ENCODE assay signal across 28 cellular contexts in genomic region chr3:25412269-25412668, GRCh38. TPM values are rescaled to one million over a fixed set of nuclear protein-coding genes. Genes with fewer than 3 reads are reported as not detected.
DNase-seq lines count a peak whose midpoint lies in the region; ATAC-seq, FAIRE-seq and TF ChIP-seq lines count a peak whose summit lies in the region.
"Had no signal": no experiment of that assay in that cellular context is flagged by ENCODE, and none has a peak within 500 bp of the region (broad histone marks: within the 10 kb centered on the region; RNA-seq: fewer than 3 reads in every experiment).

No MANE protein-coding gene starts in this region.

- intact Hi-C loops in left colon (cut with DNase I, micrococcal nuclease): no loop called here

- H3K27ac Mint-ChIP-seq in CD8-positive, alpha-beta memory T cell: no peak overlapping the region
- H3K27ac Mint-ChIP-seq: activated B cell treated with CpG ODN at 0.5 μM for 24 hours; activated naive CD8-positive, alpha-beta T cell treated with anti-CD3 and anti-CD28 coated beads, Interleukin-2, amount 10 ng/mL, durations not matched to agents 7 days and 5 days; activated T-helper 2 cell treated with anti-CD3 and anti-CD28 coated beads, Interferon-gamma antibody, Interleukin-2, Interleukin-4, amounts not matched to agents 10 μg/mL and 5 μg/mL and 100 μg/mL, durations not matched to agents 14 hours and 24 hours and 36 hours; IgD-negative memory B cell; memory B cell had no signal

- H3K27me3 ChIP-seq in SJCRH30: 0 out of 2 replicates have a peak, but pooled peaks cover 5% of the 10 kb centered on the region
- H3K27me3 ChIP-seq in CD8-positive, alpha-beta memory T cell (ENCODE audit: insufficient read depth, low read length, poor library complexity, severe bottlenecking): no peaks in the 10 kb centered on the region
- H3K27me3 ChIP-seq: BLaER1, tibial nerve had no signal

- H3K4me1 Mint-ChIP-seq in CD8-positive, alpha-beta memory T cell: no peaks in the 10 kb centered on the region
- H3K4me1 Mint-ChIP-seq: activated B cell treated with CpG ODN at 0.5 μM for 24 hours; activated naive CD8-positive, alpha-beta T cell treated with anti-CD3 and anti-CD28 coated beads, Interleukin-2, amount 10 ng/mL, durations not matched to agents 7 days and 5 days; IgD-negative memory B cell; memory B cell had no signal

- POLR2A ChIA-PET in A549 (lab: Yijun Ruan, JAX): interaction anchor here (0.6 to 2.0 kb wide), 2 partner anchors 16 to 119 kb away, joined by 6 to 15 read pairs; partner anchors contain the start of gene RARB
- POLR2A ChIA-PET in CD8-positive, alpha-beta memory T cell (lab: Charles Lee): no interaction called here

- DNase-seq in A549 (ENCODE audit: low read depth in 1 of 2, low spot score in 1 of 2) (peak in 1 of 2 experiments; percentile 75), LHCN-M2 (ENCODE audit: low read depth) (peak; percentile 43), brain pericyte (ENCODE audit: low read depth, low spot score) (peak; percentile 50), left colon (no peak), SJCRH30 (no peak), NCI-H1105 (lab: John Stamatoyannopoulos, UW) (no peak)
- DNase-seq in CD8-positive, alpha-beta memory T cell: no peak
- DNase-seq: ACHN; activated B cell treated with CpG ODN at 0.5 μM for 24 hours; activated CD4-positive, alpha-beta T cell treated with anti-CD3 and anti-CD28 coated beads, Interleukin-2, amount 50 U/mL, for 4 hours; activated CD8-positive, alpha-beta memory T cell treated with anti-CD3 and anti-CD28 coated beads, Interleukin-2, amount 50 U/mL, for 48 hours; activated naive CD8-positive, alpha-beta T cell treated with anti-CD3 and anti-CD28 coated beads, Interleukin-2, amount 10 ng/mL, durations not matched to agents 7 days and 5 days; effector CD8-positive, alpha-beta T cell; MM.1S; NCI-H1436; NCI-H446; NCI-H82; stimulated activated CD8-positive, alpha-beta memory T cell treated with anti-CD3 and anti-CD28 coated beads, Interleukin-4, amount 100 ng/mL, for 48 hours; T1000 had no signal

- no peak overlapping the region for H3K4me3 ChIP-seq in A549
- H3K4me3 ChIP-seq in SJCRH30: no peak overlapping the region
- no peak overlapping the region for H3K4me3 ChIP-seq in CD8-positive, alpha-beta memory T cell (ENCODE audit: low read length)
- H3K4me3 ChIP-seq: BLaER1, prostate gland, tibial nerve had no signal

- H3K4me3 Mint-ChIP-seq in CD8-positive, alpha-beta memory T cell: no peak overlapping the region
- H3K4me3 Mint-ChIP-seq: activated B cell treated with CpG ODN at 0.5 μM for 24 hours; activated naive CD8-positive, alpha-beta T cell treated with anti-CD3 and anti-CD28 coated beads, Interleukin-2, amount 10 ng/mL, durations not matched to agents 7 days and 5 days; IgD-negative memory B cell; memory B cell had no signal

- 0 out of 5 replicates have a peak, but pooled peaks of 1 of the 2 experiments have one; percentile 6 for TF ChIP-seq RAD21 in A549 (conservative IDR thresholded peaks at IDR 0.05 in 1 of 2, IDR thresholded peaks at IDR 0.05 in 1 of 2)

- ATAC-seq in A549 (peak; percentile 71 to 94; a peak in 4 of 6 replicates), left colon (peak; percentile 61), HG03175 (IDR thresholded peaks at IDR 0.05; ENCODE audit: unreplicated experiment) (no peak)

- peak overlapping the region; percentile 42 for H3K4me2 ChIP-seq in A549
- H3K4me2 ChIP-seq: BLaER1 had no signal

- H3K9me3 ChIP-seq in A549 (peaks cover 8% of the 10 kb centered on the region; the same call in 1 of the 3 replicates), SJCRH30 (replicated peaks) (no peaks in the 10 kb centered on the region)
- H3K9me3 ChIP-seq in CD8-positive, alpha-beta memory T cell (ENCODE audit: low read length): no peaks in the 10 kb centered on the region
- H3K9me3 ChIP-seq: prostate gland, tibial nerve had no signal

- no peak for TF ChIP-seq CTCF in A549 (IDR thresholded peaks at IDR 0.05)

- H3K4me1 ChIP-seq in A549 (peaks cover 26% of the 10 kb centered on the region), SJCRH30 (no peaks in the 10 kb centered on the region)
- no peaks in the 10 kb centered on the region for H3K4me1 ChIP-seq in CD8-positive, alpha-beta memory T cell (ENCODE audit: insufficient read depth, low read length)
- H3K4me1 ChIP-seq: BLaER1, prostate gland, tibial nerve had no signal

- peaks cover 0 to 5% (median 3%) of the 10 kb centered on the region in 5 donors for H3K9me3 Mint-ChIP-seq in CD8-positive, alpha-beta memory T cell
- H3K9me3 Mint-ChIP-seq: activated naive CD8-positive, alpha-beta T cell treated with anti-CD3 and anti-CD28 coated beads, Interleukin-2, amount 10 ng/mL, durations not matched to agents 7 days and 5 days; activated T-helper 2 cell treated with anti-CD3 and anti-CD28 coated beads, Interferon-gamma antibody, Interleukin-2, Interleukin-4, amounts not matched to agents 10 μg/mL and 5 μg/mL and 100 μg/mL, durations not matched to agents 14 hours and 24 hours and 36 hours had no signal

- peak overlapping the region; percentile 65 to 78 for H3K27ac ChIP-seq in A549
- no peak overlapping the region for H3K27ac ChIP-seq in SJCRH30
- H3K27ac ChIP-seq in CD8-positive, alpha-beta memory T cell (ENCODE audit: low read depth, low read length): no peak overlapping the region
- H3K27ac ChIP-seq: BLaER1, prostate gland, tibial nerve had no signal

- H3K36me3 ChIP-seq in SJCRH30: no peaks in the 10 kb centered on the region
- no peaks in the 10 kb centered on the region for H3K36me3 ChIP-seq in CD8-positive, alpha-beta memory T cell (ENCODE audit: insufficient read depth, low read length)
- H3K36me3 ChIP-seq: BLaER1, prostate gland, tibial nerve had no signal

- no peak for TF ChIP-seq POLR2A in A549 (IDR thresholded peaks at IDR 0.05; ENCODE audit: low read length)

- no peak for FAIRE-seq in A549 (lab: Jason Lieb, UNC)
- FAIRE-seq: colon had no signal

- TF ChIP-seq EP300 in A549 (IDR thresholded peaks at IDR 0.05): no peak

- no peaks in the 10 kb centered on the region for H3K36me3 Mint-ChIP-seq in CD8-positive, alpha-beta memory T cell
- H3K36me3 Mint-ChIP-seq: activated naive CD8-positive, alpha-beta T cell treated with anti-CD3 and anti-CD28 coated beads, Interleukin-2, amount 10 ng/mL, durations not matched to agents 7 days and 5 days; IgD-negative memory B cell; memory B cell had no signal

- CTCF ChIA-PET in A549 (lab: Yijun Ruan, JAX): interaction anchor here (1.0 kb wide), 1 partner anchor 181 kb away, joined by 3 read pairs; no protein-coding TSS in a partner anchor
- CTCF ChIA-PET in CD8-positive, alpha-beta memory T cell (lab: Charles Lee): no interaction called here

- H3K27me3 Mint-ChIP-seq in CD8-positive, alpha-beta memory T cell: no peaks in the 10 kb centered on the region
- H3K27me3 Mint-ChIP-seq: activated B cell treated with CpG ODN at 0.5 μM for 24 hours; activated naive CD8-positive, alpha-beta T cell treated with anti-CD3 and anti-CD28 coated beads, Interleukin-2, amount 10 ng/mL, durations not matched to agents 7 days and 5 days; IgD-negative memory B cell; memory B cell had no signal

TF ChIP-seq in A549, 52 proteins besides CTCF, POLR2A, EP300 and RAD21:
- TF ChIP-seq KDM1A (IDR thresholded peaks at IDR 0.05; ENCODE audit: low read depth) (no peak), FOSL2 (IDR thresholded peaks at IDR 0.05) (peak; percentile 49), FOSL2 (CRISPR knock-in tag; IDR thresholded peaks at IDR 0.05) (peak; percentile 84), JUNB (IDR thresholded peaks at IDR 0.05) (peak; percentile 52), ELK1 (IDR thresholded peaks at IDR 0.05; ENCODE audit: low read depth, low read length) (no peak)

RNA-seq across cellular contexts. Expression of gene RARB, which starts 15.8 kb away (rescaled TPM):
- 30.8 and 31.9 TPM in 2 replicates for polyA plus RNA-seq in A549 (2011; rRNA removed)
- 7.7 and 10.3 TPM in 2 replicates for polyA plus RNA-seq in A549 (2012; cell fraction: cytosol; rRNA removed)
- polyA plus RNA-seq in A549 (2012; cell fraction: nucleus; rRNA removed): 4.9 and 10.2 TPM in 2 replicates
- polyA plus RNA-seq in A549 (2017; fragmentation: RNase III; extraction: RNeasy Plus Mini Kit Qiagen cat#74134 plus additional on column Dnase treatment): 22.3 to 27.4 TPM (median 24.5 TPM) in 3 replicates
- polyA minus RNA-seq in A549 (2011; rRNA and poly(A)+ RNA removed): 68.1 and 68.7 TPM in 2 replicates
- total RNA-seq in LHCN-M2 (2014; rRNA removed): 0.29 TPM in 1 of 2 replicates, not detected in the other
- 0.12 TPM for polyA plus RNA-seq in LHCN-M2 (2012)
- 1 to 10 TPM; 1.2 to 4.3 TPM for total RNA-seq in left colon
- 0.18 and 0.46 TPM in 2 replicates for total RNA-seq in SJCRH30 (2014; rRNA removed; shearing (Covaris generic))
- total RNA-seq in CD8-positive, alpha-beta memory T cell: not detected
- not detected for polyA plus RNA-seq in CD8-positive, alpha-beta memory T cell
- total RNA-seq: activated B cell treated with CpG ODN at 0.5 μM for 24 hours; activated naive CD8-positive, alpha-beta T cell treated with anti-CD3 and anti-CD28 coated beads, Interleukin-2, amount 10 ng/mL, durations not matched to agents 7 days and 5 days; activated T-helper 2 cell treated with anti-CD3 and anti-CD28 coated beads, Interferon-gamma antibody, Interleukin-2, Interleukin-4, amounts not matched to agents 10 μg/mL and 5 μg/mL and 100 μg/mL, durations not matched to agents 14 hours and 24 hours and 36 hours; G401 had no signal

Comparison
In these comparisons a context has a peak if more than half of its experiments do, and no peak if none do; other contexts are left out.
1. DNase-seq: peak in LHCN-M2 (single experiment) and brain pericyte (single experiment); none in left colon (0 of 2), SJCRH30 (0 of 2), NCI-H1105 (single experiment) and CD8-positive, alpha-beta memory T cell (0 of 5).
2. H3K27ac ChIP-seq: peak in A549 (2 of 2); none in SJCRH30 (single experiment) and CD8-positive, alpha-beta memory T cell (single experiment).